In genomic region chr1:100528861-100529260, GRCh38 we compare ENCODE assay signal across 15 cellular contexts. TPM values are rescaled to one million over a fixed set of nuclear protein-coding genes. Genes with fewer than 3 reads are reported as not detected.
DNase-seq lines count a peak whose midpoint lies in the region; ATAC-seq and TF ChIP-seq lines count a peak whose summit lies in the region.
"Had no signal": no experiment of that assay in that cellular context is flagged by ENCODE, and none has a peak within 500 bp of the region (broad histone marks: within the 10 kb centered on the region; RNA-seq: fewer than 3 reads in every experiment).

No MANE protein-coding gene starts in this region.

- H2AFZ ChIP-seq in MM.1S (ENCODE audit: low read length): no peak overlapping the region

- H3K27ac ChIP-seq in muscle layer of duodenum (ENCODE audit: low read length): peak overlapping the region; percentile 16
- no peak overlapping the region for H3K27ac ChIP-seq in MM.1S (ENCODE audit: low read length)
- peak overlapping the region in 1 of 2 donors; percentile 34 for H3K27ac ChIP-seq in tibial artery
- H3K27ac ChIP-seq: coronary artery, foreskin keratinocyte had no signal

- peaks cover 0 to 12% of the 10 kb centered on the region in 2 donors for H3K4me1 ChIP-seq in muscle layer of duodenum (ENCODE audit: control insufficient read depth in 1 of 2, insufficient read depth in 2 of 2, low read length in 2 of 2)
- H3K4me1 ChIP-seq in MM.1S (ENCODE audit: low read length): peaks cover 15% of the 10 kb centered on the region
- peaks cover 0 to 40% (median 13%) of the 10 kb centered on the region in 4 donors for H3K4me1 ChIP-seq in tibial artery
- H3K4me1 ChIP-seq: foreskin keratinocyte had no signal

- no peaks in the 10 kb centered on the region for H3K27me3 Mint-ChIP-seq in central memory CD8-positive, alpha-beta T cell
- H3K27me3 Mint-ChIP-seq: activated naive CD4-positive, alpha-beta T cell treated with anti-CD3 and anti-CD28 coated beads, Interleukin-2, amount 50 U/mL, for 24 hours; CD4-positive, alpha-beta T cell had no signal

- intact Hi-C loops in tibial artery (cut with DNase I; ENCODE audit: low total_unique reads): no loop called here

- no peak overlapping the region for H3K9ac ChIP-seq in MM.1S (ENCODE audit: low read length)

- H3K36me3 ChIP-seq in BJ (ENCODE audit: control insufficient read depth, insufficient read depth, low read length): no peaks in the 10 kb centered on the region
- H3K36me3 ChIP-seq in muscle layer of duodenum (ENCODE audit: control insufficient read depth in 1 of 2, insufficient read depth in 2 of 2, low read length in 2 of 2): no peaks in the 10 kb centered on the region
- H3K36me3 ChIP-seq in MM.1S (replicated peaks; ENCODE audit: insufficient read depth, low read length): no peaks in the 10 kb centered on the region
- no peaks in the 10 kb centered on the region for H3K36me3 ChIP-seq in tibial artery

- H3F3A ChIP-seq in MM.1S (ENCODE audit: insufficient read depth, low read length): peaks cover 9% of the 10 kb centered on the region

- H3K9me2 ChIP-seq in MM.1S (replicated peaks; ENCODE audit: insufficient read depth, low read length): no peaks in the 10 kb centered on the region

- POLR2A ChIA-PET in BJ (lab: Charles Lee): interaction anchor here (0.7 kb wide), 1 partner anchor 85 kb away, joined by 3 read pairs; no protein-coding TSS in a partner anchor

- H3K4me3 Mint-ChIP-seq in central memory CD8-positive, alpha-beta T cell: no peak overlapping the region
- H3K4me3 Mint-ChIP-seq: activated naive CD4-positive, alpha-beta T cell treated with anti-CD3 and anti-CD28 coated beads, Interleukin-2, amount 50 U/mL, for 24 hours; CD4-positive, alpha-beta T cell had no signal

- DNase-seq in BJ (ENCODE audit: low read depth) (peak; percentile 8), NCI-H1694 (lab: John Stamatoyannopoulos, UW) (peak; percentile 86), MM.1S (no peak), HT-29 (ENCODE audit: low spot score) (no peak), tibial artery (no peak)
- DNase-seq in central memory CD8-positive, alpha-beta T cell (ENCODE audit: low spot score in 2 of 2): no peak
- DNase-seq in activated T-cell treated with anti-CD3 and anti-CD28 coated beads, Interleukin-2, amount 50 U/mL, for 1 hour: no peak
- DNase-seq: CD4-positive, alpha-beta T cell; foreskin keratinocyte; GDM1; mucosa of descending colon; NCI-H187 had no signal

- no peaks in the 10 kb centered on the region for H3K9me3 Mint-ChIP-seq in central memory CD8-positive, alpha-beta T cell
- H3K9me3 Mint-ChIP-seq: activated naive CD4-positive, alpha-beta T cell treated with anti-CD3 and anti-CD28 coated beads, Interleukin-2, amount 50 U/mL, for 24 hours; CD4-positive, alpha-beta T cell had no signal

- H3K4me3 ChIP-seq in BJ (ENCODE audit: low read depth, low read length) (no peak overlapping the region), muscle layer of duodenum (ENCODE audit: low read depth in 1 of 2, low read length in 2 of 2) (no peak overlapping the region), MM.1S (ENCODE audit: low read length) (no peak overlapping the region), tibial artery (no peak overlapping the region)
- H3K4me3 ChIP-seq: coronary artery, mucosa of descending colon had no signal

- H3K27ac Mint-ChIP-seq in central memory CD8-positive, alpha-beta T cell (ENCODE audit: low read depth): peak overlapping the region; percentile 21
- H3K27ac Mint-ChIP-seq: activated naive CD4-positive, alpha-beta T cell treated with anti-CD3 and anti-CD28 coated beads, Interleukin-2, amount 50 U/mL, for 24 hours; CD4-positive, alpha-beta T cell had no signal

- H4K20me1 ChIP-seq in MM.1S (ENCODE audit: insufficient read depth, low read length): no peaks in the 10 kb centered on the region

- TF ChIP-seq CTCF in BJ (IDR thresholded peaks at IDR 0.05; ENCODE audit: insufficient read depth, low read depth, low read length) (no peak), MM.1S (IDR thresholded peaks at IDR 0.05; ENCODE audit: low read length) (no peak), tibial artery (IDR thresholded peaks at IDR 0.05) (no peak)

- peaks cover 34% of the 10 kb centered on the region for H3K4me1 Mint-ChIP-seq in central memory CD8-positive, alpha-beta T cell

- H3K9me3 ChIP-seq in muscle layer of duodenum (ENCODE audit: control insufficient read depth in 1 of 2, low read length in 2 of 2) (no peaks in the 10 kb centered on the region), MM.1S (replicated peaks; ENCODE audit: insufficient read depth, low read length) (no peaks in the 10 kb centered on the region), tibial artery (no peaks in the 10 kb centered on the region)
- H3K9me3 ChIP-seq: mucosa of descending colon had no signal

- H3K79me2 ChIP-seq in MM.1S (ENCODE audit: low read length): no peaks in the 10 kb centered on the region

- H3K27me3 ChIP-seq in BJ (ENCODE audit: control insufficient read depth, insufficient read depth, low read length): peaks cover 1% of the 10 kb centered on the region; the same call in 1 of the 2 replicates
- no peaks in the 10 kb centered on the region for H3K27me3 ChIP-seq in muscle layer of duodenum (ENCODE audit: low read depth, low read length)
- H3K27me3 ChIP-seq in MM.1S (replicated peaks; ENCODE audit: insufficient read depth, low read length): no peaks in the 10 kb centered on the region
- H3K27me3 ChIP-seq in tibial artery: no peaks in the 10 kb centered on the region

- CTCF ChIA-PET in BJ (lab: Yijun Ruan, JAX): interaction anchor here (1.0 to 1.5 kb wide), 2 partner anchors 9 kb away, joined by 3 to 4 read pairs; partner anchors contain the start of gene GPR88

- H3K4me2 ChIP-seq in MM.1S (ENCODE audit: low read depth, low read length): no peak overlapping the region

- no peaks in the 10 kb centered on the region for H3K36me3 Mint-ChIP-seq in central memory CD8-positive, alpha-beta T cell (ENCODE audit: insufficient read depth)
- H3K36me3 Mint-ChIP-seq: activated naive CD4-positive, alpha-beta T cell treated with anti-CD3 and anti-CD28 coated beads, Interleukin-2, amount 50 U/mL, for 24 hours had no signal

- ATAC-seq in central memory CD8-positive, alpha-beta T cell (replicated peaks; ENCODE audit: extremely low read depth, poor library complexity, severe bottlenecking): no peak
- ATAC-seq: foreskin keratinocyte, mucosa of descending colon had no signal

RNA-seq across cellular contexts. Expression of gene GPR88, which starts 9.1 kb away (rescaled TPM):
- polyA plus RNA-seq in BJ (2011; rRNA removed): not detected in 2 replicates
- not detected in 2 replicates for polyA minus RNA-seq in BJ (2011; rRNA and poly(A)+ RNA removed)
- not detected in 2 replicates for total RNA-seq in HT-29 (2014; rRNA removed; shearing (Covaris generic))
- total RNA-seq: CD4-positive, alpha-beta T cell; foreskin keratinocyte had no signal
- polyA plus RNA-seq: foreskin keratinocyte had no signal

Comparison
In these comparisons a context has a peak if more than half of its experiments do, and no peak if none do; other contexts are left out.
1. DNase-seq: peak in BJ (single experiment) and NCI-H1694 (single experiment); none in central memory CD8-positive, alpha-beta T cell (0 of 2), activated T-cell treated with anti-CD3 and anti-CD28 coated beads, Interleukin-2, amount 50 U/mL, for 1 hour (single experiment), MM.1S (single experiment), HT-29 (single experiment) and tibial artery (0 of 2).